Comparison of ENCODE assay signal across 21 cellular contexts in genomic region chr12:123941000-123941399, GRCh38.
"Had no signal": no experiment of that assay in that cellular context is flagged by ENCODE, and none has a peak within 500 bp of the region (broad histone marks: within the 10 kb centered on the region; RNA-seq: fewer than 3 reads in every experiment).

No MANE protein-coding gene starts in this region.

- H3K4me3 Mint-ChIP-seq: activated CD4-positive, alpha-beta T cell treated with anti-CD3 and anti-CD28 coated beads for 36 hours; activated CD8-positive, alpha-beta T cell treated with anti-CD3 and anti-CD28 coated beads for 36 hours; activated T-cell treated with anti-CD3 and anti-CD28 coated beads, Interleukin-2, amount 50 U/mL, for 72 hours had no signal

- DNase-seq: activated CD4-positive, alpha-beta T cell treated with anti-CD3 and anti-CD28 coated beads for 36 hours; activated CD8-positive, alpha-beta memory T cell treated with anti-CD3 and anti-CD28 coated beads, Interleukin-2, amount 50 U/mL, for 4 hours; activated CD8-positive, alpha-beta T cell treated with anti-CD3 and anti-CD28 coated beads for 36 hours; activated naive CD4-positive, alpha-beta T cell treated with anti-CD3 and anti-CD28 coated beads, Interleukin-2, amount 50 U/mL, for 16 hours; activated T-cell treated with anti-CD3 and anti-CD28 coated beads, Interleukin-2, amount 50 U/mL, for 72 hours; aorta; KG1; NCI-H1092; NCI-H1417; NCI-H1694; NCI-H2029; NCI-H2107; NCI-H345; NCI-H510A; NCI-H526 treated with DMSO at 0.1 percent for 48 hours; NCI-H82; SIG-M5; T-helper 1 cell; WERI-Rb-1 had no signal

- H3K4me1 ChIP-seq: body of pancreas had no signal

- H3K27me3 Mint-ChIP-seq: activated CD4-positive, alpha-beta T cell treated with anti-CD3 and anti-CD28 coated beads for 36 hours; activated CD8-positive, alpha-beta T cell treated with anti-CD3 and anti-CD28 coated beads for 36 hours had no signal

- H3K9me3 ChIP-seq: body of pancreas had no signal

- H3K36me3 ChIP-seq: WERI-Rb-1 had no signal

- H3K4me3 ChIP-seq: body of pancreas, SK-N-MC had no signal

- H3K27me3 ChIP-seq: body of pancreas had no signal

- H3K9me3 Mint-ChIP-seq: activated CD8-positive, alpha-beta T cell treated with anti-CD3 and anti-CD28 coated beads for 36 hours; activated T-cell treated with anti-CD3 and anti-CD28 coated beads, Interleukin-2, amount 50 U/mL, for 72 hours had no signal

- H3K27ac Mint-ChIP-seq: activated CD4-positive, alpha-beta T cell treated with anti-CD3 and anti-CD28 coated beads for 36 hours; activated CD8-positive, alpha-beta T cell treated with anti-CD3 and anti-CD28 coated beads for 36 hours had no signal

- ATAC-seq: activated CD4-positive, alpha-beta T cell treated with anti-CD3 and anti-CD28 coated beads for 36 hours; activated CD8-positive, alpha-beta T cell treated with anti-CD3 and anti-CD28 coated beads for 36 hours; activated T-cell treated with anti-CD3 and anti-CD28 coated beads, Interleukin-2, amount 50 U/mL, for 72 hours; body of pancreas had no signal

- H3K27ac ChIP-seq: body of pancreas, SK-N-MC, WERI-Rb-1 had no signal
